ENCODE assay signal across 12 cellular contexts in genomic region chr22:42432020-42432596, GRCh38. TPM values are rescaled to one million over a fixed set of nuclear protein-coding genes. Genes with fewer than 3 reads are reported as not detected.
DNase-seq lines count a peak whose midpoint lies in the region; ATAC-seq and TF ChIP-seq lines count a peak whose summit lies in the region.
"Had no signal": no experiment of that assay in that cellular context is flagged by ENCODE, and none has a peak within 500 bp of the region (broad histone marks: within the 10 kb centered on the region; RNA-seq: fewer than 3 reads in every experiment).

A gene with protein sequence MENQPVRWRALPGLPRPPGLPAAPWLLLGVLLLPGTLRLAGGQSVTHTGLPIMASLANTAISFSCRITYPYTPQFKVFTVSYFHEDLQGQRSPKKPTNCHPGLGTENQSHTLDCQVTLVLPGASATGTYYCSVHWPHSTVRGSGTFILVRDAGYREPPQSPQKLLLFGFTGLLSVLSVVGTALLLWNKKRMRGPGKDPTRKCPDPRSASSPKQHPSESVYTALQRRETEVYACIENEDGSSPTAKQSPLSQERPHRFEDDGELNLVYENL (minus strand): TSS chr22:42432403. CDS start chr22:42432357, 46 bp downstream.

- H3K27me3 ChIP-seq in right cardiac atrium (ENCODE audit: control insufficient read depth, insufficient read depth) (no peaks in the 10 kb centered on the region), psoas muscle (ENCODE audit: insufficient read depth in 3 of 3, low read length in 2 of 3) (peaks cover 0 to 87% (median 35%) of the 10 kb centered on the region in 3 donors)

- ATAC-seq in right cardiac atrium: peak; percentile 44 to 50
- ATAC-seq in psoas muscle: peak in 1 of 4 donors; percentile 38

- H3K27ac ChIP-seq in RWPE1 (peak within 1 kb of the TSS; percentile 96), right cardiac atrium (ENCODE audit: low read length) (no peak within 1 kb of the TSS), psoas muscle (no peak within 1 kb of the TSS)

- DNase-seq in GDM1 (lab: John Stamatoyannopoulos, UW): peak; percentile 40
- no peak for DNase-seq in RWPE1 (ENCODE audit: low spot score)
- DNase-seq in right cardiac atrium: peak; percentile 55 to 85 (median 80)
- peak; percentile 41 to 76 for DNase-seq in psoas muscle
- no peak for DNase-seq in germinal center (ENCODE audit: low spot score)
- DNase-seq in T1000 (lab: John Stamatoyannopoulos, UW): no peak
- DNase-seq in GOT3 (lab: John Stamatoyannopoulos, UW): no peak
- no peak for DNase-seq in activated gamma-delta T cell (lab: John Stamatoyannopoulos, UW)
- DNase-seq: DND-41; NCI-H187; stimulated activated CD4-positive, alpha-beta T cell treated with anti-CD3 and anti-CD28 coated beads, Interleukin-4, amount 100 ng/mL, for 4 hours had no signal

- WGBS in right cardiac atrium: 27% methylated on average over 24 of the region's 24 CpGs
- WGBS in psoas muscle, 3 donors: 13 to 22% (median 16%) methylated on average over 24 of the region's 24 CpGs

- CTCF ChIA-PET in RWPE1 (lab: Yijun Ruan, JAX): no interaction called here

- TF ChIP-seq CTCF in RWPE1 (conservative IDR thresholded peaks at IDR 0.05; ENCODE audit: low read depth) (no peak), psoas muscle (IDR thresholded peaks at IDR 0.05) (no peak)

- H3K9me3 ChIP-seq in right cardiac atrium (ENCODE audit: control insufficient read depth, low read length): no peaks in the 10 kb centered on the region
- no peaks in the 10 kb centered on the region for H3K9me3 ChIP-seq in psoas muscle

- H3K36me3 ChIP-seq in psoas muscle (ENCODE audit: insufficient read depth in 1 of 2, low read depth in 1 of 2): no peaks in the 10 kb centered on the region

- intact Hi-C loops in right cardiac atrium (cut with DNase I) (loop anchor here in 1 of 4 donors (10.0 kb wide), 1 partner anchor 337 kb away; the partner anchor contains the start of gene NDUFA6), psoas muscle (cut with DNase I) (loop anchor here in 1 of 2 donors (10.0 kb wide), 1 partner anchor 457 kb away; no protein-coding TSS in a partner anchor)

- POLR2A ChIA-PET in RWPE1 (lab: Yijun Ruan, JAX; ENCODE audit: low non-redundant PET): no interaction called here

- H3K4me1 ChIP-seq in right cardiac atrium (ENCODE audit: control insufficient read depth, insufficient read depth, low read length) (no peaks in the 10 kb centered on the region), psoas muscle (no peaks in the 10 kb centered on the region)

- H3K4me3 ChIP-seq in right cardiac atrium (ENCODE audit: low read length) (no peak within 1 kb of the TSS), psoas muscle (peak within 1 kb of the TSS; percentile 30)

RNA-seq across cellular contexts. Expression of the gene that starts here (rescaled TPM):
- total RNA-seq in right cardiac atrium (1 to 10 TPM; 2.5 to 4.9 (median 3.2) TPM), psoas muscle (1 to 10 TPM in 1 of 4 donors, under 1 TPM in 3; 0.30 to 1.1 (median 0.53) TPM)
- polyA plus RNA-seq in right cardiac atrium (1.0 TPM), psoas muscle (under 1 TPM; 0.08 to 0.16 (median 0.16) TPM)
- total RNA-seq: lung microvascular endothelial cell had no signal

Comparison
In these comparisons a context has a peak if more than half of its experiments do, and no peak if none do; other contexts are left out.
1. DNase-seq: peak in GDM1 (single experiment), right cardiac atrium (3 of 3) and psoas muscle (2 of 2); none in RWPE1 (single experiment), germinal center (single experiment), T1000 (single experiment), GOT3 (single experiment) and activated gamma-delta T cell (single experiment).